Comparison of ENCODE assay signal across 18 cellular contexts in genomic region chr7:129263168-129263567, GRCh38. TPM values are rescaled to one million over a fixed set of nuclear protein-coding genes. Genes with fewer than 3 reads are reported as not detected.
DNase-seq lines count a peak whose midpoint lies in the region; ATAC-seq, FAIRE-seq and TF ChIP-seq lines count a peak whose summit lies in the region.
"Had no signal": no experiment of that assay in that cellular context is flagged by ENCODE, and none has a peak within 500 bp of the region (broad histone marks: within the 10 kb centered on the region; RNA-seq: fewer than 3 reads in every experiment).

No MANE protein-coding gene starts in this region.

- H2AFZ ChIP-seq in IMR-90 (replicated peaks; ENCODE audit: low read length, poor library complexity) (no peak overlapping the region), OCI-LY3 (ENCODE audit: low read depth, low read length) (no peak overlapping the region), H1 (ENCODE audit: low read length) (no peak overlapping the region)

- no peak overlapping the region for H3K56ac ChIP-seq in IMR-90 (ENCODE audit: extremely low read depth, insufficient read depth, low read length)
- H3K56ac ChIP-seq in H1 (replicated peaks; ENCODE audit: insufficient read length, low read depth, low read length), result no peak overlapping the region

- no peak for FAIRE-seq in H1 (lab: Jason Lieb, UNC)

- H3K9me3 ChIP-seq in IMR-90 (ENCODE audit: control insufficient read depth, insufficient read depth, low read length) (no peaks in the 10 kb centered on the region), OCI-LY3 (ENCODE audit: insufficient read depth, low read length) (no peaks in the 10 kb centered on the region), H1 (ENCODE audit: insufficient read depth in 2 of 2, low read depth in 1 of 2, low read length in 1 of 2) (no peaks in the 10 kb centered on the region)
- H3K9me3 ChIP-seq: SJSA1 had no signal

- no peak overlapping the region for H4K5ac ChIP-seq in IMR-90 (ENCODE audit: low read depth, low read length)
- H4K5ac ChIP-seq in H1 (ENCODE audit: insufficient read length, low read depth, low read length), result no peak overlapping the region

- BruUV-seq in IMR-90 (replicated peaks; lab: Mats Ljungman, UMichigan), result no TSS peak

- peaks cover 33% of the 10 kb centered on the region for H3K4me1 Mint-ChIP-seq in activated CD4-positive, alpha-beta T cell treated with anti-CD3 and anti-CD28 coated beads for 36 hours
- peaks cover 2% of the 10 kb centered on the region for H3K4me1 Mint-ChIP-seq in osteocyte (ENCODE audit: unreplicated experiment)

- no peaks in the 10 kb centered on the region for H3K27me3 ChIP-seq in IMR-90 (ENCODE audit: control insufficient read depth, insufficient read depth, low read length)
- no peaks in the 10 kb centered on the region for H3K27me3 ChIP-seq in OCI-LY3 (ENCODE audit: low read depth, low read length)
- H3K27me3 ChIP-seq in H1 (replicated peaks in 1 of 4; ENCODE audit: control insufficient read depth in 3 of 4, extremely low read depth in 1 of 4, insufficient read depth in 3 of 4, low read length in 3 of 4), result no peaks in the 10 kb centered on the region
- H3K27me3 ChIP-seq: SJSA1 had no signal

- H3K9ac ChIP-seq in IMR-90 (ENCODE audit: low read depth, low read length) (no peak overlapping the region), OCI-LY3 (ENCODE audit: low read length) (no peak overlapping the region), H1 (replicated peaks in 1 of 4; ENCODE audit: extremely low read depth in 1 of 4, low read depth in 3 of 4, low read length in 3 of 4) (no peak overlapping the region)

- dilution Hi-C loops in IMR-90 (cut with HindIII; ENCODE audit: low sequenced_read_pairs, unreplicated experiment), result no loop called here

- H3K27me3 Mint-ChIP-seq in activated CD4-positive, alpha-beta T cell treated with anti-CD3 and anti-CD28 coated beads for 36 hours, result no peaks in the 10 kb centered on the region
- no peaks in the 10 kb centered on the region for H3K27me3 Mint-ChIP-seq in osteocyte (ENCODE audit: unreplicated experiment)
- H3K27me3 Mint-ChIP-seq: B cell had no signal

- H4K8ac ChIP-seq in IMR-90 (ENCODE audit: low read depth in 2 of 2, low read length in 2 of 2) (no peak overlapping the region), H1 (ENCODE audit: extremely low read depth, insufficient read depth, low read length) (no peak overlapping the region)

- no peak for TF ChIP-seq CTCF in IMR-90 (conservative IDR thresholded peaks at IDR 0.05; ENCODE audit: low read depth, low read length)
- no peak for TF ChIP-seq CTCF in OCI-LY3 (IDR thresholded peaks at IDR 0.05; ENCODE audit: low read depth, low read length)
- TF ChIP-seq CTCF in H1 (IDR thresholded peaks at IDR 0.05; ENCODE audit: control extremely low read depth in 1 of 3, insufficient read depth in 1 of 3, low read depth in 1 of 3, low read length in 3 of 3), result no peak
- no peak for TF ChIP-seq CTCF in osteocyte (IDR thresholded peaks at IDR 0.05)

- no peaks in the 10 kb centered on the region; the same call in 1 of the 2 replicates for H3K9me1 ChIP-seq in IMR-90 (ENCODE audit: insufficient read depth, low read length)

- no peak overlapping the region for H3K14ac ChIP-seq in IMR-90 (replicated peaks; ENCODE audit: low read depth, low read length)
- no peak overlapping the region for H3K14ac ChIP-seq in H1 (ENCODE audit: insufficient read length)

- in situ Hi-C loops in IMR-90 (cut with MboI; ENCODE audit: low sequenced_read_pairs), result no loop called here

- H3K4me3 ChIP-seq in IMR-90 (ENCODE audit: insufficient read depth, low read depth, low read length) (no peak overlapping the region), OCI-LY3 (ENCODE audit: low read length) (no peak overlapping the region), H1 (ENCODE audit: extremely low read depth in 1 of 4, insufficient read depth in 2 of 4, low read depth in 3 of 4, low read length in 4 of 4) (no peak overlapping the region)
- H3K4me3 ChIP-seq: SJSA1 had no signal

- CTCF ChIA-PET in activated CD4-positive, alpha-beta T cell treated with anti-CD3 and anti-CD28 coated beads for 36 hours (lab: Charles Lee), result interaction anchor here (1.0 to 5.8 kb wide), 7 partner anchors 8 to 99 kb away, joined by 3 to 41 read pairs (median 7); no protein-coding TSS in a partner anchor
- CTCF ChIA-PET in IMR-90 (lab: Yijun Ruan, JAX) (no interaction called here), H1 (lab: Charles Lee; ENCODE audit: partially characterized antibody) (interaction anchor here (0.8 to 4.9 kb wide), 5 partner anchors 8 to 51 kb away, joined by 3 to 28 read pairs (median 3); no protein-coding TSS in a partner anchor)

- H2BK12ac ChIP-seq in H1 (ENCODE audit: low read depth, low read length), result no peak overlapping the region

- H3K9me3 Mint-ChIP-seq in activated CD4-positive, alpha-beta T cell treated with anti-CD3 and anti-CD28 coated beads for 36 hours (ENCODE audit: low read depth), result no peaks in the 10 kb centered on the region
- H3K9me3 Mint-ChIP-seq in osteocyte (ENCODE audit: unreplicated experiment), result no peaks in the 10 kb centered on the region

- TF ChIP-seq POLR2A in IMR-90 (IDR thresholded peaks at IDR 0.05; ENCODE audit: low read depth, low read length), result no peak
- TF ChIP-seq POLR2A in H1 (IDR thresholded peaks at IDR 0.05; ENCODE audit: control extremely low read depth in 1 of 2, low read depth in 2 of 2, low read length in 2 of 2), result no peak

- no peak overlapping the region for H3K27ac Mint-ChIP-seq in activated CD4-positive, alpha-beta T cell treated with anti-CD3 and anti-CD28 coated beads for 36 hours
- no peak overlapping the region for H3K27ac Mint-ChIP-seq in osteocyte (ENCODE audit: unreplicated experiment)
- H3K27ac Mint-ChIP-seq: B cell had no signal

- no CpG with 5 or more reads among the region's 2 CpGs for WGBS in IMR-90 (ENCODE audit: extremely low coverage in 2 of 2, insufficient read length in 1 of 2), 2 experiments
- 89% methylated on average over 2 of the region's 2 CpGs; no CpG with 5 or more reads in 1 of the 2 experiments for WGBS in H1 (ENCODE audit: extremely low coverage in 1 of 2, insufficient coverage in 1 of 2, insufficient read length in 1 of 2, insufficient replicate concordance in 2 of 2, low coverage in 1 of 2, low lambda C conversion rate in 2 of 2, missing lambda C conversion rate in 1 of 2), 2 experiments

- no peak overlapping the region for H2AK9ac ChIP-seq in IMR-90 (replicated peaks; ENCODE audit: low read depth, low read length, poor library complexity)

- H3K18ac ChIP-seq in IMR-90 (ENCODE audit: low read depth, low read length), result no peak overlapping the region
- H3K18ac ChIP-seq in H1 (ENCODE audit: extremely low read depth, low read length), result no peak overlapping the region

- H3K23ac ChIP-seq in IMR-90 (ENCODE audit: low read depth, low read length), result no peak overlapping the region; the same call in 1 of the 2 replicates
- no peak overlapping the region for H3K23ac ChIP-seq in H1 (ENCODE audit: insufficient read length)

- H2BK120ac ChIP-seq in IMR-90 (ENCODE audit: low read depth, low read length) (no peak overlapping the region), H1 (replicated peaks; ENCODE audit: low read depth, low read length) (no peak overlapping the region)

- H2AK5ac ChIP-seq in IMR-90 (ENCODE audit: low read depth, low read length), result no peak overlapping the region
- no peak overlapping the region for H2AK5ac ChIP-seq in H1 (ENCODE audit: low read depth, low read length)

- H3K4me2 ChIP-seq in IMR-90 (ENCODE audit: low read depth, low read length), result no peak overlapping the region
- 0 out of 2 replicates have a peak overlapping the region, but pooled peaks have one; percentile 1 for H3K4me2 ChIP-seq in OCI-LY3 (ENCODE audit: low read length)
- no peak overlapping the region for H3K4me2 ChIP-seq in H1 (ENCODE audit: insufficient read depth in 1 of 2, low read depth in 2 of 2, low read length in 2 of 2)

- POLR2A ChIA-PET in activated CD4-positive, alpha-beta T cell treated with anti-CD3 and anti-CD28 coated beads for 36 hours (lab: Charles Lee), result no interaction called here
- POLR2A ChIA-PET in IMR-90 (lab: Charles Lee; ENCODE audit: unreplicated experiment) (no interaction called here), H1 (lab: Charles Lee; ENCODE audit: partially characterized antibody) (interaction anchor here (1.7 to 1.8 kb wide), 2 partner anchors 38 to 44 kb away, joined by 3 to 4 read pairs; partner anchors contain the start of gene AHCYL2)

- intact Hi-C loops in activated CD4-positive, alpha-beta T cell treated with anti-CD3 and anti-CD28 coated beads for 36 hours (cut with DNase I, micrococcal nuclease), result no loop called here
- intact Hi-C loops in IMR-90 (cut with micrococcal nuclease), result no loop called here

- no peak overlapping the region for H3K4me3 Mint-ChIP-seq in activated CD4-positive, alpha-beta T cell treated with anti-CD3 and anti-CD28 coated beads for 36 hours
- no peak overlapping the region for H3K4me3 Mint-ChIP-seq in osteocyte (ENCODE audit: unreplicated experiment)
- H3K4me3 Mint-ChIP-seq: B cell had no signal

- H4K91ac ChIP-seq in IMR-90 (ENCODE audit: insufficient read depth, low read depth, low read length) (no peak overlapping the region), H1 (replicated peaks; ENCODE audit: insufficient read length, low read length) (no peak overlapping the region)

- H2BK20ac ChIP-seq in IMR-90 (ENCODE audit: low read depth, low read length), result no peak overlapping the region
- no peak overlapping the region for H2BK20ac ChIP-seq in H1 (ENCODE audit: low read length)

- no peak for TF ChIP-seq EP300 in H1 (IDR thresholded peaks at IDR 0.05; ENCODE audit: borderline replicate concordance in 1 of 2, low read depth in 2 of 2, low read length in 2 of 2)

- H3K4ac ChIP-seq in IMR-90 (ENCODE audit: low read depth, low read length), result no peak overlapping the region
- no peak overlapping the region for H3K4ac ChIP-seq in H1 (replicated peaks; ENCODE audit: insufficient read length, low read depth, low read length)

- no peaks in the 10 kb centered on the region for H3K79me1 ChIP-seq in IMR-90 (ENCODE audit: low read depth in 1 of 2, low read length in 2 of 2)
- peaks cover 3% of the 10 kb centered on the region; the same call in 1 of the 2 replicates for H3K79me1 ChIP-seq in H1 (ENCODE audit: low read depth, low read length)

- H3K79me2 ChIP-seq in OCI-LY3 (ENCODE audit: low read length), result no peaks in the 10 kb centered on the region
- H3K79me2 ChIP-seq in H1 (ENCODE audit: control insufficient read depth in 1 of 2, insufficient read depth in 2 of 2, low read length in 2 of 2), result peaks cover 0 to 8% of the 10 kb centered on the region in 2 experiments; a peak in 3 of 4 replicates

- H3K23me2 ChIP-seq in H1 (ENCODE audit: low read depth, low read length), result no peaks in the 10 kb centered on the region

- TF ChIP-seq RAD21 in IMR-90 (IDR thresholded peaks at IDR 0.05; ENCODE audit: low read length), result no peak
- no peak for TF ChIP-seq RAD21 in H1 (IDR thresholded peaks at IDR 0.05 in 1 of 2, conservative IDR thresholded peaks at IDR 0.05 in 1 of 2; ENCODE audit: low read depth in 2 of 2, low read length in 2 of 2)

- H4K20me1 ChIP-seq in IMR-90 (ENCODE audit: insufficient read depth, low read length), result no peaks in the 10 kb centered on the region
- H4K20me1 ChIP-seq in OCI-LY3 (ENCODE audit: insufficient read depth, low read length), result no peaks in the 10 kb centered on the region
- no peaks in the 10 kb centered on the region for H4K20me1 ChIP-seq in H1 (replicated peaks in 1 of 2; ENCODE audit: control insufficient read depth in 1 of 2, insufficient read depth in 2 of 2, low read length in 2 of 2)

- no peaks in the 10 kb centered on the region for H3K36me3 Mint-ChIP-seq in activated CD4-positive, alpha-beta T cell treated with anti-CD3 and anti-CD28 coated beads for 36 hours (ENCODE audit: low read depth)
- H3K36me3 Mint-ChIP-seq in osteocyte (ENCODE audit: unreplicated experiment), result no peaks in the 10 kb centered on the region

- H2BK15ac ChIP-seq in IMR-90 (ENCODE audit: low read depth, low read length) (no peak overlapping the region), H1 (ENCODE audit: low read length) (0 out of 2 replicates have a peak overlapping the region, but pooled peaks have one; percentile 8)

- peak; percentile 63 for ATAC-seq in activated CD4-positive, alpha-beta T cell treated with anti-CD3 and anti-CD28 coated beads for 36 hours
- ATAC-seq in IMR-90 (ENCODE audit: low read depth), result no peak

- no peak for DNase-seq in activated CD4-positive, alpha-beta T cell treated with anti-CD3 and anti-CD28 coated beads for 36 hours
- DNase-seq in activated CD4-positive, alpha-beta T cell treated with anti-CD3 and anti-CD28 coated beads, Interleukin-2, amount 50 U/mL, for 1 hour, result no peak
- no peak for DNase-seq in IMR-90
- no peak for DNase-seq in H1 (ENCODE audit: low read depth in 1 of 2, low spot score in 2 of 2)
- no peak for DNase-seq in SW480 (ENCODE audit: low spot score)
- DNase-seq in osteocyte (ENCODE audit: extremely low spot score, unreplicated experiment), result no peak
- no peak for DNase-seq in iPS-NIHi7 (ENCODE audit: extremely low spot score)
- DNase-seq: 8988T, DMS 273 treated with DMSO at 0.1 percent for 48 hours, DND-41, HCEC 1CT, NCI-H1417 treated with DMSO at 0.1 percent for 48 hours, NCI-H1930, NCI-H345, NCI-H524 treated with DMSO at 0.1 percent for 48 hours had no signal

- H2BK5ac ChIP-seq in IMR-90 (ENCODE audit: low read depth, low read length, poor library complexity, severe bottlenecking) (no peak overlapping the region), H1 (ENCODE audit: low read depth, low read length) (no peak overlapping the region)

- peaks cover 3% of the 10 kb centered on the region; the same call in 1 of the 2 replicates for H3K4me1 ChIP-seq in IMR-90 (ENCODE audit: control insufficient read depth, insufficient read depth, low read length)
- H3K4me1 ChIP-seq in OCI-LY3 (ENCODE audit: low read length), result peaks cover 6% of the 10 kb centered on the region; the same call in 1 of the 2 replicates
- peaks cover 0 to 18% (median 10%) of the 10 kb centered on the region in 4 experiments; a peak in 5 of 7 replicates for H3K4me1 ChIP-seq in H1 (replicated peaks in 1 of 4; ENCODE audit: control insufficient read depth in 3 of 4, insufficient read depth in 4 of 4, low read length in 3 of 4)

- H3K27ac ChIP-seq in IMR-90 (ENCODE audit: insufficient read depth, low read length) (no peak overlapping the region), OCI-LY3 (ENCODE audit: low read length) (no peak overlapping the region), H1 (ENCODE audit: low read depth, low read length) (no peak overlapping the region)
- H3K27ac ChIP-seq: SJSA1 had no signal

- H3K36me3 ChIP-seq in IMR-90 (ENCODE audit: control insufficient read depth, insufficient read depth, low read length) (no peaks in the 10 kb centered on the region), OCI-LY3 (replicated peaks; ENCODE audit: low read depth, low read length) (no peaks in the 10 kb centered on the region), H1 (ENCODE audit: control insufficient read depth in 2 of 4, insufficient read depth in 4 of 4, low read length in 3 of 4) (no peaks in the 10 kb centered on the region)
- H3K36me3 ChIP-seq: SJSA1 had no signal

RNA-seq across cellular contexts. Expression of gene AHCYL2, which starts 38.3 kb away (rescaled TPM):
- total RNA-seq in activated CD4-positive, alpha-beta T cell treated with anti-CD3 and anti-CD28 coated beads for 36 hours, result 10 to 100 TPM; 14.1 to 14.9 TPM
- total RNA-seq in IMR-90 (2012; rRNA removed) (5.7 and 6.7 TPM in 2 replicates), osteocyte (19.0 and 19.9 TPM in 2 replicates)
- polyA plus RNA-seq in IMR-90 (2012; rRNA removed) (5.9 and 7.6 TPM in 2 replicates), H1 (2011; rRNA removed) (16.6 and 20.7 TPM in 2 replicates)
- 1.9 and 3.4 TPM in 2 replicates for polyA plus RNA-seq in IMR-90 (2012; cell fraction: cytosol; rRNA removed)
- 4.3 and 24.1 TPM in 2 replicates for polyA plus RNA-seq in IMR-90 (2012; cell fraction: nucleus; rRNA removed; ENCODE audit: low replicate concordance)
- total RNA-seq in H1 (2021; fragmentation: NEBNext Ultra II Directional; extraction: Animal tissue kit (Norgen Biotek cat#: 25700)), result 25.4 and 30.5 TPM in 2 replicates
- 24.5 TPM for polyA plus RNA-seq in H1 (2011; cell fraction: cytosol; rRNA removed)
- 21.5 TPM for polyA plus RNA-seq in H1 (2011; cell fraction: nucleus; rRNA removed)
- 17.0 to 21.9 TPM (median 20.4 TPM) in 4 replicates for polyA plus RNA-seq in H1 (2012, experiment 1 of 2)
- polyA plus RNA-seq in H1 (2012, experiment 2 of 2), result 2.8 TPM
- polyA plus RNA-seq in H1 (2013, experiment 1 of 2), result 11.9 TPM
- polyA plus RNA-seq in H1 (2013, experiment 2 of 2), result 11.6 TPM
- polyA minus RNA-seq in H1 (2011; rRNA and poly(A)+ RNA removed), result 48.6 and 60.4 TPM in 2 replicates
- 19.4 TPM for polyA minus RNA-seq in H1 (2011; cell fraction: cytosol; rRNA and poly(A)+ RNA removed)
- 20.4 TPM for polyA minus RNA-seq in H1 (2011; cell fraction: nucleus; rRNA and poly(A)+ RNA removed)
